19 cellular contexts compared by ENCODE assay signal in genomic region chr16:78489631-78490030, GRCh38.
DNase-seq lines count a peak whose midpoint lies in the region; ATAC-seq and TF ChIP-seq lines count a peak whose summit lies in the region.
"Had no signal": no experiment of that assay in that cellular context is flagged by ENCODE, and none has a peak within 500 bp of the region (broad histone marks: within the 10 kb centered on the region; RNA-seq: fewer than 3 reads in every experiment).

No MANE protein-coding gene starts in this region.

- H3K9me3 Mint-ChIP-seq in neural crest cell (no peaks in the 10 kb centered on the region), progenitor cell of endocrine pancreas (ENCODE audit: low read depth) (no peaks in the 10 kb centered on the region)
- H3K9me3 Mint-ChIP-seq: CD4-positive, alpha-beta T cell; CD8-positive, alpha-beta memory T cell had no signal

- TF ChIP-seq CTCF in neural crest cell (conservative IDR thresholded peaks at IDR 0.05) (no peak), progenitor cell of endocrine pancreas (IDR thresholded peaks at IDR 0.05; ENCODE audit: unreplicated experiment) (no peak)

- H3K4me1 Mint-ChIP-seq in neural crest cell, result peaks cover 44% of the 10 kb centered on the region
- peaks cover 30% of the 10 kb centered on the region for H3K4me1 Mint-ChIP-seq in progenitor cell of endocrine pancreas (ENCODE audit: low read depth)
- H3K4me1 Mint-ChIP-seq: CD8-positive, alpha-beta memory T cell had no signal

- H3K36me3 Mint-ChIP-seq in neural crest cell (ENCODE audit: low read depth) (no peaks in the 10 kb centered on the region), progenitor cell of endocrine pancreas (ENCODE audit: insufficient read depth) (peaks cover 1% of the 10 kb centered on the region)
- H3K36me3 Mint-ChIP-seq: CD14-positive monocyte had no signal

- DNase-seq in NCI-H146 treated with DMSO at 0.1 percent for 48 hours (lab: John Stamatoyannopoulos, UW; ENCODE audit: unreplicated experiment) (peak; percentile 6), NCI-H146 (lab: John Stamatoyannopoulos, UW) (no peak), ecto neural progenitor cell (ENCODE audit: low spot score) (peak; percentile 8), neural crest cell (ENCODE audit: low read depth, low spot score) (no peak), progenitor cell of endocrine pancreas (ENCODE audit: low spot score, unreplicated experiment) (no peak), pons (ENCODE audit: low spot score) (no peak)
- DNase-seq: 8988T; ACHN; AML-193; BE2C; CD4-positive, alpha-beta T cell; CD8-positive, alpha-beta memory T cell; DMS153; DND-41; GOT3; HCEC 1CT had no signal

- H3K27ac Mint-ChIP-seq in neural crest cell (ENCODE audit: unreplicated experiment) (peak overlapping the region; percentile 45), progenitor cell of endocrine pancreas (peak overlapping the region; percentile 23)
- H3K27ac Mint-ChIP-seq: CD14-positive monocyte; CD4-positive, alpha-beta T cell; CD8-positive, alpha-beta memory T cell had no signal

- ATAC-seq in HG03469 (IDR thresholded peaks at IDR 0.05; ENCODE audit: unreplicated experiment), result no peak
- ATAC-seq: A549 had no signal

- H3K27me3 Mint-ChIP-seq in neural crest cell (ENCODE audit: low read depth) (no peaks in the 10 kb centered on the region), progenitor cell of endocrine pancreas (no peaks in the 10 kb centered on the region)
- H3K27me3 Mint-ChIP-seq: CD4-positive, alpha-beta T cell; CD8-positive, alpha-beta memory T cell had no signal

- H3K4me3 Mint-ChIP-seq in neural crest cell, result no peak overlapping the region
- H3K4me3 Mint-ChIP-seq in progenitor cell of endocrine pancreas (ENCODE audit: low read depth), result no peak overlapping the region
- H3K4me3 Mint-ChIP-seq: CD14-positive monocyte; CD4-positive, alpha-beta T cell; CD8-positive, alpha-beta memory T cell had no signal

Comparison
In these comparisons a context has a peak if more than half of its experiments do, and no peak if none do; other contexts are left out.
1. DNase-seq: peak in NCI-H146 treated with DMSO at 0.1 percent for 48 hours (single experiment) and ecto neural progenitor cell (single experiment); none in NCI-H146 (single experiment), neural crest cell (single experiment), progenitor cell of endocrine pancreas (single experiment) and pons (single experiment).